ENCODE assay signal across 2 cellular contexts in the genomic region with DNA sequence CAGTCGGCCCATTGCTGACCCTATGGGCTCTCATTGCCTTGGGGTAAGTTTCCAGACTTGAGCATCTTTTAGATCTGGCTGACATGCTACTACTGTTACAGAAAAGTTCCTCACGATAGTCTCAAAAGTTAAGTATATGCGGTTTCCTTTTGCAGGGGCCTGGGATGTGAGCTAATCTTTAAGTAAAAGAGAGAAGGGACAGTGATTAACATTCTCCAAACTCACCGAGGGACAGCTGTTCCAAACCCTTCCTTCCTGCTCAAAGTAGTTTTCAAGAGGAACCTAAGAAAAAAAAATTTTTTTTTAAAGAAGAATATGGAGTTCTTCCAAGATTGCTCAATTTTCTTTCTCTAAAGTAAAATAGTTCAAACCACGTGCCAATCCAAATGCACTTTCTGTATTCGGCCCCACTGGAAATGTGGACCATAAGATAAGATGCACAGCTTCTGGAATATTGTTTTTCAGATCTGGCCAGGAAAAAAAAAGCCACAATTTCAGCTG.
TF ChIP-seq lines count a peak whose summit lies in the region.

No MANE protein-coding gene starts in this region.

TF ChIP-seq in SK-N-SH, 30 proteins besides CTCF, POLR2A, EP300 and RAD21 (continued from another document):
- no peak for TF ChIP-seq GABPA (IDR thresholded peaks at IDR 0.05; ENCODE audit: low read depth)
- TF ChIP-seq RXRA (IDR thresholded peaks at IDR 0.05; ENCODE audit: borderline replicate concordance, low read depth) = no peak
- no peak for TF ChIP-seq GATA2 (CRISPR knock-in tag; IDR thresholded peaks at IDR 0.05)
- no peak for TF ChIP-seq RCOR1 (IDR thresholded peaks at IDR 0.05; ENCODE audit: low read length)
- TF ChIP-seq FOXM1 (IDR thresholded peaks at IDR 0.05; ENCODE audit: low read depth) = no peak

TF ChIP-seq in SK-N-SH treated with all-trans-retinoic acid at 6 μM for 48 hours, 23 proteins besides CTCF, POLR2A, EP300 and RAD21 (continued from another document):
- TF ChIP-seq, protein P1, sequence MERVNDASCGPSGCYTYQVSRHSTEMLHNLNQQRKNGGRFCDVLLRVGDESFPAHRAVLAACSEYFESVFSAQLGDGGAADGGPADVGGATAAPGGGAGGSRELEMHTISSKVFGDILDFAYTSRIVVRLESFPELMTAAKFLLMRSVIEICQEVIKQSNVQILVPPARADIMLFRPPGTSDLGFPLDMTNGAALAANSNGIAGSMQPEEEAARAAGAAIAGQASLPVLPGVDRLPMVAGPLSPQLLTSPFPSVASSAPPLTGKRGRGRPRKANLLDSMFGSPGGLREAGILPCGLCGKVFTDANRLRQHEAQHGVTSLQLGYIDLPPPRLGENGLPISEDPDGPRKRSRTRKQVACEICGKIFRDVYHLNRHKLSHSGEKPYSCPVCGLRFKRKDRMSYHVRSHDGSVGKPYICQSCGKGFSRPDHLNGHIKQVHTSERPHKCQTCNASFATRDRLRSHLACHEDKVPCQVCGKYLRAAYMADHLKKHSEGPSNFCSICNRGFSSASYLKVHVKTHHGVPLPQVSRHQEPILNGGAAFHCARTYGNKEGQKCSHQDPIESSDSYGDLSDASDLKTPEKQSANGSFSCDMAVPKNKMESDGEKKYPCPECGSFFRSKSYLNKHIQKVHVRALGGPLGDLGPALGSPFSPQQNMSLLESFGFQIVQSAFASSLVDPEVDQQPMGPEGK (CRISPR knock-in tag; IDR thresholded peaks at IDR 0.05; ENCODE audit: borderline replicate concordance) = no peak
- TF ChIP-seq ZNF8 (CRISPR knock-in tag; IDR thresholded peaks at IDR 0.05) (no peak), POU6F1 (CRISPR knock-in tag; IDR thresholded peaks at IDR 0.05; ENCODE audit: borderline replicate concordance, low read depth) (no peak), ZNF70 (CRISPR knock-in tag; IDR thresholded peaks at IDR 0.05) (no peak), ISL1 (CRISPR knock-in tag; IDR thresholded peaks at IDR 0.05) (no peak), TOX (CRISPR knock-in tag; IDR thresholded peaks at IDR 0.05; ENCODE audit: borderline replicate concordance) (no peak), ZFP30 (CRISPR knock-in tag; IDR thresholded peaks at IDR 0.05) (no peak), CREB5 (CRISPR knock-in tag; IDR thresholded peaks at IDR 0.05; ENCODE audit: low read depth) (no peak), ZNF565 (CRISPR knock-in tag; conservative IDR thresholded peaks at IDR 0.05; ENCODE audit: low read depth) (no peak), TCF4 (CRISPR knock-in tag; IDR thresholded peaks at IDR 0.05; ENCODE audit: borderline replicate concordance) (no peak)
TF ChIP-seq in SK-N-SH treated with all-trans-retinoic acid at 6 μM for 48 hours: peak in this region for 0.
